In genomic region chr11:73376168-73376802, GRCh38 we compare ENCODE assay signal across 1 cellular context.
TF ChIP-seq lines count a peak whose summit lies in the region.

Gene RELT (plus strand): TSS chr11:73376399. CDS start chr11:73389137, 12,738 bp downstream.

TF ChIP-seq in GM12878, 131 proteins besides CTCF, POLR2A, EP300 and RAD21 (continued from another document and continues in another):
- peak; percentile 55; the same call in 1 of the 2 replicates for TF ChIP-seq SMC3 (IDR thresholded peaks at IDR 0.05; ENCODE audit: borderline replicate concordance, low read length)
- peak; percentile 8 for TF ChIP-seq NR2F1 (conservative IDR thresholded peaks at IDR 0.05)
- no peak for TF ChIP-seq ZNF384 (IDR thresholded peaks at IDR 0.05; ENCODE audit: borderline replicate concordance, low read depth, low read length)
- peak; percentile 94 for TF ChIP-seq SMARCA5 (IDR thresholded peaks at IDR 0.05)
- TF ChIP-seq POLR2AphosphoS5 (IDR thresholded peaks at IDR 0.05; ENCODE audit: low read length) = peak; percentile 95
- peak; percentile 85 for TF ChIP-seq POLR2AphosphoS2 (IDR thresholded peaks at IDR 0.05; ENCODE audit: low read depth, low read length)
- peak; percentile 90; the same call in 1 of the 2 replicates for TF ChIP-seq RB1 (IDR thresholded peaks at IDR 0.05; ENCODE audit: borderline replicate concordance)
- TF ChIP-seq STAT3 (IDR thresholded peaks at IDR 0.05; ENCODE audit: low read depth, low read length) = no peak
- no peak for TF ChIP-seq SKIL (IDR thresholded peaks at IDR 0.05; ENCODE audit: low read depth, poor library complexity, severe bottlenecking)
- TF ChIP-seq ELK1 (IDR thresholded peaks at IDR 0.05; ENCODE audit: low read depth, low read length) = 0 out of 2 replicates have a peak, but pooled peaks have one; percentile 23
- peak in 1 of 2 experiments; percentile 91; a peak in 2 of 3 replicates for TF ChIP-seq EGR1 (IDR thresholded peaks at IDR 0.05; ENCODE audit: borderline replicate concordance in 1 of 2, low read depth in 2 of 2, low read length in 2 of 2)
- peak; percentile 3 for TF ChIP-seq SIX5 (IDR thresholded peaks at IDR 0.05; ENCODE audit: low read depth, low read length, severe bottlenecking)
- peak; percentile 68 for TF ChIP-seq RELA (IDR thresholded peaks at IDR 0.05; ENCODE audit: borderline replicate concordance, partially characterized antibody)
- peak; percentile 79 for TF ChIP-seq HDAC6 (IDR thresholded peaks at IDR 0.05; ENCODE audit: unreplicated experiment)
- peak; percentile 44; the same call in 1 of the 2 replicates for TF ChIP-seq IRF3 (IDR thresholded peaks at IDR 0.05)
- peak; percentile 77; the same call in 1 of the 2 replicates for TF ChIP-seq TCF12 (IDR thresholded peaks at IDR 0.05; ENCODE audit: low read depth, low read length)
- peak; percentile 70; the same call in 1 of the 2 replicates for TF ChIP-seq ZNF592 (IDR thresholded peaks at IDR 0.05)
- no peak; the same call in 1 of the 2 replicates for TF ChIP-seq NBN (IDR thresholded peaks at IDR 0.05)
- TF ChIP-seq E2F8 (IDR thresholded peaks at IDR 0.05; ENCODE audit: low read depth, partially characterized antibody) = no peak
- TF ChIP-seq REST (IDR thresholded peaks at IDR 0.05; ENCODE audit: low read depth, low read length) = peak; percentile 29; the same call in 1 of the 2 replicates
- TF ChIP-seq MEF2B (IDR thresholded peaks at IDR 0.05; ENCODE audit: partially characterized antibody, poor library complexity, severe bottlenecking) = no peak
- TF ChIP-seq JUND (IDR thresholded peaks at IDR 0.05; ENCODE audit: low read depth, low read length) = 0 out of 2 replicates have a peak, but pooled peaks have one; percentile 47
- peak; percentile 80 for TF ChIP-seq DPF2 (IDR thresholded peaks at IDR 0.05)
- peak; percentile 89 for TF ChIP-seq TCF3 (IDR thresholded peaks at IDR 0.05; ENCODE audit: borderline replicate concordance, insufficient read depth, low read depth, low read length)
- peak; percentile 92 for TF ChIP-seq LARP7 (IDR thresholded peaks at IDR 0.05)
- TF ChIP-seq BACH1 (IDR thresholded peaks at IDR 0.05; ENCODE audit: borderline replicate concordance) = peak; percentile 94
- peak; percentile 96 for TF ChIP-seq NKRF (conservative IDR thresholded peaks at IDR 0.05)
- TF ChIP-seq IRF4 (IDR thresholded peaks at IDR 0.05; ENCODE audit: low read depth, low read length) = no peak
- no peak for TF ChIP-seq EED (IDR thresholded peaks at IDR 0.05; ENCODE audit: low read depth)
- TF ChIP-seq MXI1 (IDR thresholded peaks at IDR 0.05; ENCODE audit: low read depth, low read length) = peak; percentile 19; the same call in 1 of the 2 replicates
- TF ChIP-seq PRDM15 (CRISPR knock-in tag; IDR thresholded peaks at IDR 0.05) = no peak
- TF ChIP-seq TCF7 (IDR thresholded peaks at IDR 0.05; ENCODE audit: borderline replicate concordance) = no peak
- TF ChIP-seq ZNF217 (IDR thresholded peaks at IDR 0.05) = peak; percentile 67; the same call in 1 of the 2 replicates
- TF ChIP-seq GATAD2B (conservative IDR thresholded peaks at IDR 0.05; ENCODE audit: low read depth) = peak; percentile 91
- no peak for TF ChIP-seq MYB (IDR thresholded peaks at IDR 0.05; ENCODE audit: borderline replicate concordance, low read depth, low read length)
- peak; percentile 94 for TF ChIP-seq TAF1 (IDR thresholded peaks at IDR 0.05; ENCODE audit: borderline replicate concordance, low read depth, low read length)
- TF ChIP-seq NRF1 (conservative IDR thresholded peaks at IDR 0.05; ENCODE audit: low read depth, low read length) = peak; percentile 42
- peak; percentile 63 for TF ChIP-seq SP1 (IDR thresholded peaks at IDR 0.05; ENCODE audit: low read depth, low read length)
- TF ChIP-seq ZSCAN29 (IDR thresholded peaks at IDR 0.05) = 0 out of 2 replicates have a peak, but pooled peaks have one; percentile 50
